In the genomic region with DNA sequence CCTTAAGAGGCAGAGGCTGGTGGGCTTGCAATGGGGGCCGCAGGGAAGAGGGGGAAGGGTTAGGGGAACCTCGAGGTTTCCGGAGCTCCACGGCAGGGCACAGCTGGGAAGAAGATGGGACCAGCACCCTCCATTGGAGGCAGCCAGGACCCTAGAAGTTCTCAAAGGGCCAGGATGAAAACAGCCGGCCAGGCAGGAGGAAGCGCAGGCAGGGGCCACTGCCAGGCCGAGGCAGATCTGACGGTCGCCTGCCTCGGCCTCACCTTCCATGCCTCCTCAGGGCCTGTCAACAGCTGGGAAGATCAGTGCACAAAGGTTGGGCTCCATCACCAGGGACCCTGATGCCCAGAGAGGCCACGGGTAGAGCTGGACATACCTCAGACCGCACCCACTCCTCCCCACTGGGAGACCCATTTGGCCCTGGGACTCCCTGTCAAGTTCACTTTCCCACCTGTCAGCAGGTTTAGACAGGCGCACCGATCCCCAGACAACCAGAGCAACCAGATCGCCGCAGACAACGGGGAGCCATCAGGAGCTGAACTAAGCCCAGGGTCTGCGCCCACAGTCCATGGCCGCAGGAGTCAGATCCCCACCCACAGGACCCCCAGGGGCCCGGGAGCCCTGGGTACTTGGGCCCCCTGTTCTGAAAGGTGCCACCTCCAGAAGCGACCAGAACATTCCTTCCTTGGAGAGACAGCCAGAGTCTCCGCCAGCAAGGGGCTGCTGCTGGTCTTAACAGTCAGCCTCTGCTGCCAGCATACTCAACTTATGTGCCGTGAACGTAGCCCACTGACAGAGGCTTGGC, we compare ENCODE assay signal across 10 cellular contexts. TPM values are rescaled to one million over a fixed set of nuclear protein-coding genes. Genes with fewer than 3 reads are reported as not detected.
DNase-seq lines count a peak whose midpoint lies in the region; ATAC-seq and TF ChIP-seq lines count a peak whose summit lies in the region.
"Had no signal": no experiment of that assay in that cellular context is flagged by ENCODE, and none has a peak within 500 bp of the region (broad histone marks: within the 10 kb centered on the region; RNA-seq: fewer than 3 reads in every experiment).

No MANE protein-coding gene starts in this region.

- ATAC-seq in left colon (no peak), GM21390 (IDR thresholded peaks at IDR 0.05; ENCODE audit: unreplicated experiment) (no peak), GM18502 (IDR thresholded peaks at IDR 0.05; ENCODE audit: poor library complexity, unreplicated experiment) (no peak), GM19467 (IDR thresholded peaks at IDR 0.05; ENCODE audit: unreplicated experiment) (no peak)

- H3K4me1 ChIP-seq in tibial artery = peaks cover 0 to 23% (median 13%) of the 10 kb centered on the region in 4 donors

- H3K36me3 ChIP-seq in tibial artery = no peaks in the 10 kb centered on the region

- DNase-seq in activated gamma-delta T cell treated with Interleukin-2 at 50 U/mL for 16 hours = peak; percentile 2
- no peak for DNase-seq in activated gamma-delta T cell (lab: John Stamatoyannopoulos, UW)
- peak; percentile 52 for DNase-seq in activated CD8-positive, alpha-beta memory T cell treated with anti-CD3 and anti-CD28 coated beads, Interleukin-2, amount 50 U/mL, for 48 hours
- DNase-seq in left colon = peak; percentile 4 to 21
- DNase-seq in tibial artery = peak; percentile 15 to 62
- DNase-seq: activated CD4-positive, CD25-positive, alpha-beta regulatory T cell; NCI-H524 had no signal

- intact Hi-C loops in left colon (cut with DNase I, micrococcal nuclease) (no loop called here), tibial artery (cut with DNase I; ENCODE audit: low total_unique reads) (no loop called here)

- H3K27me3 ChIP-seq in tibial artery = no peaks in the 10 kb centered on the region

- no peak for TF ChIP-seq CTCF in tibial artery (IDR thresholded peaks at IDR 0.05)

- H3K4me3 ChIP-seq in tibial artery = no peak overlapping the region

- H3K27ac ChIP-seq in tibial artery = no peak overlapping the region

- H3K9me3 ChIP-seq in tibial artery = no peaks in the 10 kb centered on the region

RNA-seq across cellular contexts. Expression of gene SLC19A1, which starts 2.2 kb away (rescaled TPM):
- 10 to 100 TPM; 18.2 to 18.9 TPM for total RNA-seq in left colon
